ENCODE assay signal across 9 cellular contexts in genomic region chr5:7261049-7261448, GRCh38.
DNase-seq lines count a peak whose midpoint lies in the region; ATAC-seq and TF ChIP-seq lines count a peak whose summit lies in the region.
"Had no signal": no experiment of that assay in that cellular context is flagged by ENCODE, and none has a peak within 500 bp of the region (broad histone marks: within the 10 kb centered on the region; RNA-seq: fewer than 3 reads in every experiment).

No MANE protein-coding gene starts in this region.

- 14 to 23% (median 18%) methylated on average over 6 of the region's 6 CpGs for WGBS in stomach, 5 donors

- no peak for TF ChIP-seq EP300 in stomach (IDR thresholded peaks at IDR 0.05)

- H3K4me3 ChIP-seq in HUES6 (ENCODE audit: low read depth, low read length): peak overlapping the region; percentile 30; the same call in 1 of the 2 replicates
- no peak overlapping the region for H3K4me3 ChIP-seq in PC-3 (ENCODE audit: low read length)
- no peak overlapping the region for H3K4me3 ChIP-seq in foreskin fibroblast (ENCODE audit: low read depth in 1 of 2, low read length in 2 of 2)
- no peak overlapping the region for H3K4me3 ChIP-seq in stomach
- no peak overlapping the region for H3K4me3 ChIP-seq in CD8-positive, alpha-beta memory T cell (ENCODE audit: low read length)

- no peaks in the 10 kb centered on the region for H3F3A ChIP-seq in PC-3 (ENCODE audit: low read length, unreplicated experiment)

- no peaks in the 10 kb centered on the region for H3K79me2 ChIP-seq in PC-3 (ENCODE audit: low read length)

- intact Hi-C loops in PC-3 (cut with micrococcal nuclease) (loop anchor here (2.0 kb wide), 2 partner anchors 486 to 556 kb away; no protein-coding TSS in a partner anchor), stomach (cut with DNase I; ENCODE audit: low total_unique reads) (no loop called here)

- peak overlapping the region; percentile 80; the same call in 1 of the 2 replicates for H3K27ac ChIP-seq in HUES6 (ENCODE audit: low read depth, low read length)
- H3K27ac ChIP-seq in PC-3 (ENCODE audit: low read length): no peak overlapping the region
- H3K27ac ChIP-seq in stomach: no peak overlapping the region
- no peak overlapping the region for H3K27ac ChIP-seq in CD8-positive, alpha-beta memory T cell (ENCODE audit: low read depth, low read length)

- no peak overlapping the region for H3K4me3 Mint-ChIP-seq in CD8-positive, alpha-beta memory T cell
- no peak overlapping the region for H3K4me3 Mint-ChIP-seq in activated CD8-positive, alpha-beta memory T cell treated with anti-CD3 and anti-CD28 coated beads, Interleukin-2, amount 10 ng/mL, durations not matched to agents 7 days and 5 days
- H3K4me3 Mint-ChIP-seq: memory B cell had no signal

- H2AFZ ChIP-seq in PC-3 (ENCODE audit: low read length): no peak overlapping the region

- peak overlapping the region; percentile 62 for H3K9ac ChIP-seq in HUES6 (ENCODE audit: low read length)
- H3K9ac ChIP-seq in PC-3 (ENCODE audit: low read length): no peak overlapping the region

- POLR2A ChIA-PET in PC-3 (lab: Charles Lee; ENCODE audit: unreplicated experiment): no interaction called here
- POLR2A ChIA-PET in CD8-positive, alpha-beta memory T cell (lab: Charles Lee): no interaction called here

- DNase-seq in DMS 273 (lab: John Stamatoyannopoulos, UW; ENCODE audit: unreplicated experiment) (peak; percentile 76), PC-3 (peak; percentile 76), foreskin fibroblast (peak; percentile 5 to 44), stomach (no peak)
- DNase-seq in CD8-positive, alpha-beta memory T cell: no peak
- no peak for DNase-seq in activated CD8-positive, alpha-beta memory T cell treated with anti-CD3 and anti-CD28 coated beads, Interleukin-2, amount 10 ng/mL, durations not matched to agents 7 days and 5 days

- no peak overlapping the region for H3K27ac Mint-ChIP-seq in CD8-positive, alpha-beta memory T cell
- no peak overlapping the region for H3K27ac Mint-ChIP-seq in activated CD8-positive, alpha-beta memory T cell treated with anti-CD3 and anti-CD28 coated beads, Interleukin-2, amount 10 ng/mL, durations not matched to agents 7 days and 5 days
- H3K27ac Mint-ChIP-seq: memory B cell had no signal

- H3K4me1 Mint-ChIP-seq in CD8-positive, alpha-beta memory T cell: no peaks in the 10 kb centered on the region
- H3K4me1 Mint-ChIP-seq in activated CD8-positive, alpha-beta memory T cell treated with anti-CD3 and anti-CD28 coated beads, Interleukin-2, amount 10 ng/mL, durations not matched to agents 7 days and 5 days: no peaks in the 10 kb centered on the region
- H3K4me1 Mint-ChIP-seq: memory B cell had no signal

- no peak for TF ChIP-seq POLR2A in stomach (IDR thresholded peaks at IDR 0.05)

- no peaks in the 10 kb centered on the region for H3K27me3 ChIP-seq in HUES6 (ENCODE audit: control insufficient read depth, insufficient read depth, low read length)
- peaks cover 22% of the 10 kb centered on the region for H3K27me3 ChIP-seq in PC-3 (ENCODE audit: low read length)
- no peaks in the 10 kb centered on the region for H3K27me3 ChIP-seq in stomach
- H3K27me3 ChIP-seq in CD8-positive, alpha-beta memory T cell (ENCODE audit: insufficient read depth, low read length, poor library complexity, severe bottlenecking): no peaks in the 10 kb centered on the region

- H3K4me2 ChIP-seq in PC-3 (ENCODE audit: low read length): no peak overlapping the region

- peaks cover 29% of the 10 kb centered on the region for H3K4me1 ChIP-seq in HUES6 (ENCODE audit: control insufficient read depth, insufficient read depth, low read length)
- H3K4me1 ChIP-seq in PC-3 (ENCODE audit: insufficient read depth, low read length): no peaks in the 10 kb centered on the region
- peaks cover 0 to 8% (median 0%) of the 10 kb centered on the region in 4 donors for H3K4me1 ChIP-seq in stomach
- H3K4me1 ChIP-seq in CD8-positive, alpha-beta memory T cell (ENCODE audit: insufficient read depth, low read length): no peaks in the 10 kb centered on the region

- CTCF ChIA-PET in PC-3 (lab: Charles Lee): no interaction called here
- CTCF ChIA-PET in CD8-positive, alpha-beta memory T cell (lab: Charles Lee): no interaction called here
- CTCF ChIA-PET in activated CD8-positive, alpha-beta memory T cell treated with anti-CD3 and anti-CD28 coated beads, Interleukin-2, amount 10 ng/mL, durations not matched to agents 7 days and 5 days (lab: Charles Lee): no interaction called here

- ATAC-seq in PC-3: peak; percentile 48
- ATAC-seq in HG02884 (IDR thresholded peaks at IDR 0.05; ENCODE audit: unreplicated experiment): no peak
- no peak for ATAC-seq in activated CD8-positive, alpha-beta memory T cell treated with anti-CD3 and anti-CD28 coated beads, Interleukin-2, amount 10 ng/mL, durations not matched to agents 7 days and 5 days

- H3K9me3 Mint-ChIP-seq in CD8-positive, alpha-beta memory T cell: peaks cover 0 to 2% (median 0%) of the 10 kb centered on the region in 5 donors
- H3K9me3 Mint-ChIP-seq in activated CD8-positive, alpha-beta memory T cell treated with anti-CD3 and anti-CD28 coated beads, Interleukin-2, amount 10 ng/mL, durations not matched to agents 7 days and 5 days (ENCODE audit: low read depth): no peaks in the 10 kb centered on the region

- peaks cover 0 to 3% of the 10 kb centered on the region in 2 donors for H3K27me3 Mint-ChIP-seq in CD8-positive, alpha-beta memory T cell
- no peaks in the 10 kb centered on the region for H3K27me3 Mint-ChIP-seq in activated CD8-positive, alpha-beta memory T cell treated with anti-CD3 and anti-CD28 coated beads, Interleukin-2, amount 10 ng/mL, durations not matched to agents 7 days and 5 days
- H3K27me3 Mint-ChIP-seq: memory B cell had no signal

- BruUV-seq in PC-3 (replicated peaks; lab: Mats Ljungman, UMichigan): no TSS peak

- H3K36me3 ChIP-seq in HUES6 (ENCODE audit: control insufficient read depth, insufficient read depth, low read length) (peaks cover 13% of the 10 kb centered on the region; the same call in 1 of the 2 replicates), PC-3 (ENCODE audit: low read depth, low read length) (no peaks in the 10 kb centered on the region), stomach (no peaks in the 10 kb centered on the region)
- no peaks in the 10 kb centered on the region for H3K36me3 ChIP-seq in CD8-positive, alpha-beta memory T cell (ENCODE audit: insufficient read depth, low read length)

- H3K9me3 ChIP-seq in HUES6 (ENCODE audit: control insufficient read depth, insufficient read depth, low read depth, low read length): no peaks in the 10 kb centered on the region; the same call in 1 of the 2 replicates
- H3K9me3 ChIP-seq in PC-3 (ENCODE audit: low read length): no peaks in the 10 kb centered on the region
- H3K9me3 ChIP-seq in stomach: no peaks in the 10 kb centered on the region
- no peaks in the 10 kb centered on the region for H3K9me3 ChIP-seq in CD8-positive, alpha-beta memory T cell (ENCODE audit: low read length)

- H3K36me3 Mint-ChIP-seq in CD8-positive, alpha-beta memory T cell: peaks cover 0 to 3% (median 0%) of the 10 kb centered on the region in 3 donors
- H3K36me3 Mint-ChIP-seq in activated CD8-positive, alpha-beta memory T cell treated with anti-CD3 and anti-CD28 coated beads, Interleukin-2, amount 10 ng/mL, durations not matched to agents 7 days and 5 days: no peaks in the 10 kb centered on the region
- H3K36me3 Mint-ChIP-seq: memory B cell had no signal

- H3K9me2 ChIP-seq in PC-3 (replicated peaks; ENCODE audit: low read length): no peaks in the 10 kb centered on the region

- H4K20me1 ChIP-seq in PC-3 (ENCODE audit: low read length): no peaks in the 10 kb centered on the region

- TF ChIP-seq CTCF in PC-3 (conservative IDR thresholded peaks at IDR 0.05; ENCODE audit: low read depth, low read length) (peak; percentile 82), foreskin fibroblast (IDR thresholded peaks at IDR 0.05; ENCODE audit: low read depth, low read length) (peak; percentile 58), stomach (IDR thresholded peaks at IDR 0.05) (peak in 4 of 7 experiments; percentile 27 to 61 (median 40))

Comparison
In these comparisons a context has a peak if more than half of its experiments do, and no peak if none do; other contexts are left out.
1. DNase-seq: peak in DMS 273 (single experiment), PC-3 (single experiment) and foreskin fibroblast (2 of 2); none in stomach (single experiment), CD8-positive, alpha-beta memory T cell (0 of 5) and activated CD8-positive, alpha-beta memory T cell treated with anti-CD3 and anti-CD28 coated beads, Interleukin-2, amount 10 ng/mL, durations not matched to agents 7 days and 5 days (single experiment).
2. Peak in every context shown above with its lines, with median percentiles within 50 percentile points of each other: CTCF ChIP-seq.